In the genomic region with DNA sequence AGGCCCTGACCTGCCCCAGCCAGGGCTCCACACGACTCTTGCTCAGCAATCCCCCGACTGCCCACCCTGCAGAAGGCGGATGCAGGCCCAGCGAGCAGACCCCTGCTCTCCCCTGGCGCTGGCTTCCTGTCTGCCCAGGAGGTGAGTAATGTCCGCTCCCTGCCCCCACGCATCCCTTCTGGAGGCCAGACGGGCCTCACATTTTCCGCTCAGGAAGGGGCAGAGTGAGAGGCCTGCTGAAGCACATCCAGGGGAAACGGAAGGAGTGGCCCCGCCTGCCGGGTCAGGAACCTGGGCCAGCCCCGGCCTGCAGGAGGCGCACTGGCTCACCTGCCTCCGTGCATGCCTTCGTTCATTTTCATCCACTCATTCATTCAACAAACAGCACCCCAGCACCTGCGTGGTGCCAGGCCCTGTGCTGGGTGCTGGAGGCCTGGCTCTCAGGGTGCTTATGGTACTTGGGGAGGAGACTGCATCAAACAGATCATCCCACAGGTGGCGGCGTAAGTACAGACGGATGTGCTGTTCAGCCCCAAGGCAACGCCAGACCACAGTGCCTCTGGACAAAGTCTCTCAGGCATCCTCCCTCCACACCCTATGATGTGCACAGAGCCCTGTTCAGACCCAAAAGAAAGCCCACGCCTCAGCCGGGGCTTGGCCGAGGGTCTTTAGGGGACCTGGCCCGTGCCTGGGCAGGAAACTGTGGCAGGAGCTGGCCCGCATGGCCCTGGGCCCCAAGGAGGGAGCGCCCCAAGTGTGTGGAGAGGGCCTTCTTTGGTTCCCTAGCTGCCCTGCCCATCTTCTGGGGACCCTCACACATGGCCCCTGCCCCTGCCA, we compare ENCODE assay signal across 8 cellular contexts.
DNase-seq lines count a peak whose midpoint lies in the region; ATAC-seq and TF ChIP-seq lines count a peak whose summit lies in the region.

No MANE protein-coding gene starts in this region.

- H3K9me3 ChIP-seq in WERI-Rb-1 (ENCODE audit: severe bottlenecking): no peaks in the 10 kb centered on the region

- H3K27me3 ChIP-seq in WERI-Rb-1 (ENCODE audit: insufficient read depth, low read depth, severe bottlenecking): no peaks in the 10 kb centered on the region

- no peaks in the 10 kb centered on the region for H3K27me3 Mint-ChIP-seq in progenitor cell of endocrine pancreas

- no peaks in the 10 kb centered on the region for H3K9me3 Mint-ChIP-seq in progenitor cell of endocrine pancreas (ENCODE audit: low read depth)

- DNase-seq in COLO668 (lab: John Stamatoyannopoulos, UW; ENCODE audit: unreplicated experiment) (peak; percentile 46), HT1080 (ENCODE audit: low read depth) (peak; percentile 98), WERI-Rb-1 (peak; percentile 66), foreskin fibroblast (peak; percentile 64 to 67), progenitor cell of endocrine pancreas (ENCODE audit: low spot score, unreplicated experiment) (no peak), NCI-H1436 (lab: John Stamatoyannopoulos, UW) (no peak)

- H3K36me3 ChIP-seq in WERI-Rb-1: peaks cover 63% of the 10 kb centered on the region

- no peak overlapping the region; the same call in 1 of the 2 replicates for H3K27ac ChIP-seq in WERI-Rb-1

- H3K4me3 ChIP-seq in WERI-Rb-1 (ENCODE audit: low read depth, low read length) (no peak overlapping the region), foreskin fibroblast (ENCODE audit: low read depth in 1 of 2, low read length in 2 of 2) (no peak overlapping the region)

- H3K36me3 Mint-ChIP-seq in progenitor cell of endocrine pancreas (ENCODE audit: insufficient read depth): peaks cover 12% of the 10 kb centered on the region

- no peak overlapping the region for H3K4me3 Mint-ChIP-seq in progenitor cell of endocrine pancreas (ENCODE audit: low read depth)

- ATAC-seq in HG03045 (IDR thresholded peaks at IDR 0.05; ENCODE audit: unreplicated experiment): no peak
- no peak for ATAC-seq in HG02623 (IDR thresholded peaks at IDR 0.05; ENCODE audit: unreplicated experiment)

- peaks cover 44% of the 10 kb centered on the region for H3K4me1 Mint-ChIP-seq in progenitor cell of endocrine pancreas (ENCODE audit: low read depth)

- H3K27ac Mint-ChIP-seq in progenitor cell of endocrine pancreas: peak overlapping the region; percentile 19

- TF ChIP-seq CTCF in WERI-Rb-1 (IDR thresholded peaks at IDR 0.05; ENCODE audit: low read depth, low read length): peak; percentile 65
- TF ChIP-seq CTCF in foreskin fibroblast (IDR thresholded peaks at IDR 0.05; ENCODE audit: low read depth, low read length): peak; percentile 40
- peak; percentile 50 for TF ChIP-seq CTCF in progenitor cell of endocrine pancreas (IDR thresholded peaks at IDR 0.05; ENCODE audit: unreplicated experiment)

Comparison
In these comparisons a context has a peak if more than half of its experiments do, and no peak if none do; other contexts are left out.
1. DNase-seq: peak in COLO668 (single experiment), HT1080 (single experiment), WERI-Rb-1 (single experiment) and foreskin fibroblast (2 of 2); none in progenitor cell of endocrine pancreas (single experiment) and NCI-H1436 (single experiment).
2. Peak in every context shown above with its lines, with median percentiles within 50 percentile points of each other: CTCF ChIP-seq.